Comparison of ENCODE assay signal across 10 cellular contexts in genomic region chr1:51690285-51690961, GRCh38.
DNase-seq lines count a peak whose midpoint lies in the region; ATAC-seq, FAIRE-seq and TF ChIP-seq lines count a peak whose summit lies in the region.
"Had no signal": no experiment of that assay in that cellular context is flagged by ENCODE, and none has a peak within 500 bp of the region (broad histone marks: within the 10 kb centered on the region; RNA-seq: fewer than 3 reads in every experiment).

No MANE protein-coding gene starts in this region.

- DNase-seq in HTR-8/SVneo (ENCODE audit: insufficient read length, low spot score) (peak; percentile 9), adipocyte (ENCODE audit: low read depth) (peak; percentile 62), kidney epithelial cell (ENCODE audit: low read depth) (peak; percentile 51), cerebellar nuclear complex (lab: John Stamatoyannopoulos, UW) (no peak), GOT3 (lab: John Stamatoyannopoulos, UW) (no peak), GM19239 (ENCODE audit: insufficient read length, low spot score) (no peak)
- DNase-seq: CD4-positive, CD25-positive, alpha-beta regulatory T cell; small intestine had no signal

- no peak for TF ChIP-seq CTCF in kidney epithelial cell (IDR thresholded peaks at IDR 0.05; ENCODE audit: insufficient read depth, low read length, poor library complexity, severe bottlenecking)

- H3K27ac ChIP-seq in ACC112 (ENCODE audit: low read depth, low read length), result peak overlapping the region; percentile 96

- H3K9ac ChIP-seq in adipocyte (ENCODE audit: low read length), result no peak overlapping the region

- H3K9me3 ChIP-seq in adipocyte (ENCODE audit: control insufficient read depth, low read length), result no peaks in the 10 kb centered on the region

- ATAC-seq in HG02678 (IDR thresholded peaks at IDR 0.05; ENCODE audit: unreplicated experiment), result no peak

- H3K79me2 ChIP-seq in ACC112 (ENCODE audit: control insufficient read depth, insufficient read depth, low read length, unreplicated experiment), result peaks cover 31% of the 10 kb centered on the region

- H3K4me1 ChIP-seq in ACC112 (ENCODE audit: control insufficient read depth, insufficient read depth, low read length, unreplicated experiment) (peaks cover 41% of the 10 kb centered on the region), adipocyte (ENCODE audit: control insufficient read depth, insufficient read depth, low read length) (peaks cover 21% of the 10 kb centered on the region)

- H3K27me3 ChIP-seq in ACC112 (ENCODE audit: insufficient read depth, low read length) (no peaks in the 10 kb centered on the region), adipocyte (replicated peaks; ENCODE audit: control insufficient read depth, insufficient read depth, low read length) (no peaks in the 10 kb centered on the region), kidney epithelial cell (ENCODE audit: control insufficient read depth, insufficient read depth, low read length) (no peaks in the 10 kb centered on the region)

- no peak for FAIRE-seq in HTR-8/SVneo (lab: Jason Lieb, UNC)
- FAIRE-seq in GM19239 (lab: Jason Lieb, UNC), result no peak
- FAIRE-seq: small intestine had no signal

- 0 out of 2 replicates have a peak overlapping the region, but pooled peaks have one; percentile 8 for H3K4me3 ChIP-seq in ACC112 (ENCODE audit: low read depth, low read length)
- no peak overlapping the region for H3K4me3 ChIP-seq in adipocyte (ENCODE audit: low read length)
- H3K4me3 ChIP-seq in kidney epithelial cell (ENCODE audit: low read depth, low read length), result no peak overlapping the region

- no peak overlapping the region for H2AFZ ChIP-seq in ACC112 (ENCODE audit: low read length, unreplicated experiment)

- H3K36me3 ChIP-seq in ACC112 (ENCODE audit: insufficient read depth, low read length), result no peaks in the 10 kb centered on the region
- H3K36me3 ChIP-seq in adipocyte (ENCODE audit: control insufficient read depth, insufficient read depth, low read length, severe bottlenecking), result no peaks in the 10 kb centered on the region
- H3K36me3 ChIP-seq in kidney epithelial cell (ENCODE audit: control insufficient read depth, insufficient read depth, low read length), result no peaks in the 10 kb centered on the region

Comparison
In these comparisons a context has a peak if more than half of its experiments do, and no peak if none do; other contexts are left out.
1. DNase-seq: peak in HTR-8/SVneo (single experiment), adipocyte (single experiment) and kidney epithelial cell (single experiment); none in cerebellar nuclear complex (0 of 2), GOT3 (single experiment) and GM19239 (single experiment).